Comparison of ENCODE assay signal across 19 cellular contexts in genomic region chr12:3204716-3205617, GRCh38.
DNase-seq lines count a peak whose midpoint lies in the region; ATAC-seq, FAIRE-seq and TF ChIP-seq lines count a peak whose summit lies in the region.
"Had no signal": no experiment of that assay in that cellular context is flagged by ENCODE, and none has a peak within 500 bp of the region (broad histone marks: within the 10 kb centered on the region; RNA-seq: fewer than 3 reads in every experiment).

No MANE protein-coding gene starts in this region.

- 66 to 72% methylated on average over 16 of the region's 16 CpGs for WGBS in pancreas, 2 donors

- POLR2A ChIA-PET in activated CD8-positive, alpha-beta T cell treated with anti-CD3 and anti-CD28 coated beads, Interleukin-2, amount 10 ng/mL, durations not matched to agents 7 days and 5 days (lab: Charles Lee) = no interaction called here

- TF ChIP-seq CTCF in pancreas (IDR thresholded peaks at IDR 0.05) = no peak

- no peaks in the 10 kb centered on the region for H3K36me3 ChIP-seq in pancreas
- H3K36me3 ChIP-seq: left lung, uterus had no signal

- H3K4me1 ChIP-seq in pancreas = peaks cover 5 to 17% (median 12%) of the 10 kb centered on the region in 3 donors

- no peaks in the 10 kb centered on the region for H3K36me3 Mint-ChIP-seq in activated CD8-positive, alpha-beta T cell treated with anti-CD3 and anti-CD28 coated beads, Interleukin-2, amount 10 ng/mL, durations not matched to agents 7 days and 5 days (ENCODE audit: low read depth)
- H3K36me3 Mint-ChIP-seq: stimulated activated memory B cell treated with anti-CD40 and anti-IgM and Interleukin-4, amounts not matched to agents 10 μg/mL and 1 μg/mL and 100 μg/mL, for 72 hours had no signal

- no peaks in the 10 kb centered on the region for H3K27me3 ChIP-seq in pancreas
- H3K27me3 ChIP-seq: uterus had no signal

- peak; percentile 66 for DNase-seq in D341Med (ENCODE audit: low spot score)
- DNase-seq in NCI-H2171 treated with DMSO at 0.1 percent for 48 hours (lab: John Stamatoyannopoulos, UW) = peak; percentile 92
- DNase-seq in cerebellar cortex (ENCODE audit: low spot score) = peak; percentile 9
- no peak for DNase-seq in pancreas
- no peak for DNase-seq in activated CD4-positive, alpha-beta T cell treated with anti-CD3 and anti-CD28 coated beads for 48 hours
- DNase-seq in activated CD8-positive, alpha-beta T cell treated with anti-CD3 and anti-CD28 coated beads, Interleukin-2, amount 10 ng/mL, durations not matched to agents 7 days and 5 days = no peak
- DNase-seq in SKM-1 treated with dmso at 0.1 percent for 144 hours (lab: John Stamatoyannopoulos, UW; ENCODE audit: unreplicated experiment) = no peak
- DNase-seq in iPS-NIHi11 (ENCODE audit: low spot score) = no peak
- DNase-seq: activated CD4-positive, alpha-beta T cell treated with anti-CD3 and anti-CD28 coated beads for 4 hours; activated naive CD4-positive, alpha-beta T cell; aorta; cortex of kidney; left lung; NCI-H446 treated with DMSO at 0.1 percent for 48 hours; uterus had no signal

- intact Hi-C loops in pancreas (cut with DNase I) = loop anchor here in 1 of 3 donors (10.0 kb wide), 1 partner anchor 130 kb away; the partner anchor contains the start of gene TSPAN9

- H3K27me3 Mint-ChIP-seq in activated CD8-positive, alpha-beta T cell treated with anti-CD3 and anti-CD28 coated beads, Interleukin-2, amount 10 ng/mL, durations not matched to agents 7 days and 5 days (ENCODE audit: low read depth) = peaks cover 26% of the 10 kb centered on the region

- no peak overlapping the region for H3K4me3 ChIP-seq in pancreas
- H3K4me3 ChIP-seq: GM12878, left lung, uterus had no signal

- peak overlapping the region; percentile 10 to 82 (median 72) for H3K27ac ChIP-seq in pancreas
- H3K27ac ChIP-seq: foreskin keratinocyte, left lung, uterus had no signal

- CTCF ChIA-PET in activated CD8-positive, alpha-beta T cell treated with anti-CD3 and anti-CD28 coated beads, Interleukin-2, amount 10 ng/mL, durations not matched to agents 7 days and 5 days (lab: Charles Lee) = interaction anchor here (1.2 to 3.3 kb wide), 2 partner anchors 71 to 132 kb away, joined by 3 to 20 read pairs; no protein-coding TSS in a partner anchor

- no peak overlapping the region for H3K4me3 Mint-ChIP-seq in activated CD8-positive, alpha-beta T cell treated with anti-CD3 and anti-CD28 coated beads, Interleukin-2, amount 10 ng/mL, durations not matched to agents 7 days and 5 days
- H3K4me3 Mint-ChIP-seq: stimulated activated memory B cell treated with anti-CD40 and anti-IgM and Interleukin-4, amounts not matched to agents 10 μg/mL and 1 μg/mL and 100 μg/mL, for 72 hours had no signal

- no peaks in the 10 kb centered on the region for H3K9me3 Mint-ChIP-seq in activated CD8-positive, alpha-beta T cell treated with anti-CD3 and anti-CD28 coated beads, Interleukin-2, amount 10 ng/mL, durations not matched to agents 7 days and 5 days (ENCODE audit: insufficient read depth)
- H3K9me3 Mint-ChIP-seq: stimulated activated memory B cell treated with anti-CD40 and anti-IgM and Interleukin-4, amounts not matched to agents 10 μg/mL and 1 μg/mL and 100 μg/mL, for 72 hours had no signal

- FAIRE-seq in pancreas (lab: Jason Lieb, UNC) = no peak
- FAIRE-seq: G401.6, GM12878 had no signal

- no peaks in the 10 kb centered on the region for H3K9me3 ChIP-seq in pancreas
- H3K9me3 ChIP-seq: left lung, uterus had no signal

- no peak overlapping the region for H3K27ac Mint-ChIP-seq in activated CD8-positive, alpha-beta T cell treated with anti-CD3 and anti-CD28 coated beads, Interleukin-2, amount 10 ng/mL, durations not matched to agents 7 days and 5 days
- H3K27ac Mint-ChIP-seq: stimulated activated memory B cell treated with anti-CD40 and anti-IgM and Interleukin-4, amounts not matched to agents 10 μg/mL and 1 μg/mL and 100 μg/mL, for 72 hours had no signal

- peaks cover under 1% of the 10 kb centered on the region for H3K4me1 Mint-ChIP-seq in activated CD8-positive, alpha-beta T cell treated with anti-CD3 and anti-CD28 coated beads, Interleukin-2, amount 10 ng/mL, durations not matched to agents 7 days and 5 days (ENCODE audit: low read depth)

- peak; percentile 7 to 34 (median 26) for ATAC-seq in pancreas
- no peak for ATAC-seq in activated CD8-positive, alpha-beta T cell treated with anti-CD3 and anti-CD28 coated beads, Interleukin-2, amount 10 ng/mL, durations not matched to agents 7 days and 5 days
- ATAC-seq: stimulated activated memory B cell treated with anti-CD40 and anti-IgM and Interleukin-4, amounts not matched to agents 10 μg/mL and 1 μg/mL and 100 μg/mL, for 72 hours had no signal

Comparison
In these comparisons a context has a peak if more than half of its experiments do, and no peak if none do; other contexts are left out.
1. DNase-seq: peak in D341Med (single experiment), NCI-H2171 treated with DMSO at 0.1 percent for 48 hours (single experiment) and cerebellar cortex (single experiment); none in pancreas (0 of 6), activated CD4-positive, alpha-beta T cell treated with anti-CD3 and anti-CD28 coated beads for 48 hours (single experiment), activated CD8-positive, alpha-beta T cell treated with anti-CD3 and anti-CD28 coated beads, Interleukin-2, amount 10 ng/mL, durations not matched to agents 7 days and 5 days (single experiment), SKM-1 treated with dmso at 0.1 percent for 144 hours (single experiment) and iPS-NIHi11 (single experiment).